Comparison of ENCODE assay signal across 8 cellular contexts in the genomic region with DNA sequence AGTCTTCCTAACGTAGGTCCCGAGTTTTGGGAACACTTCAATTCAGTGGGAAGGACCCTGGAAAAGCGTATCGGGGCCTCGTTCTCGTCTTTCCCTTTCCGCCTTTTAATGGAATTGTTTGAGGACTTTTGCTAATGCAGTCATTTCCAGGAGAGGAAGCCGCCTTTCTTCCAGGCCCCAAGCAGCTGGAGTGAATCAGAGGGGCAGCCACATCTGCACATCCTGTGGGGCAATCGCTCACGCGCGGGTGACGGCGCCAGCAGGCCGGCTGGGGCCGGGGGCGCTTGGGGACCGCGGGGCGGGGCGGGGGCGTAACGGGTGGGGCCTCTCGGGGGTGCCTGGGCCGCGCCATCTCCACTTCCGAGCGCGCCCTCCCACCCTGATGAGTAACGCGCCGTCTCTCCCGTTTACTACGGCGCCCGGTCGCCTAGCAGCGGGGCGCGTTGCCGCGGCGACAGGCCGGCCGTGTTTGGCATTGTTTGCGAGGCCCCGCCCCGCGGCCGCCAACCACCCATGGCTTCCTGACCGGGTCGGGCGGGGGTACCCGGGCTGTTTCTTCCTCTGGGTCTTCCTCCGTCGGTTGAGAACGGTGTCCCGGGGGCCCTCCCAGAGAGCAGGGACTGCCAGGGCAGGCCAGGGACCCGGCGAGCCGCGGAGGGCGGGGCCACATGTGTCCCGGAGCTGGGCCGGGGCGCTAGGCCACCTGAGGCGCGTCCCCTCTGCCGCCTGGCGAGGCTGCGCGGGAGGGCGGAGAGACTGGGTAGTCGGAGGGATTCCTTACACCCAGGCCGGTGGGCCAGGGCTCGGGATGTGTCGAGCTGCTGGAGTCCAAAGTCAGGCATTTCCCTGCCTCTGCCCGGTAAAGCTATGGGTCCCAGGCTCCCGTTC. TPM values are rescaled to one million over a fixed set of nuclear protein-coding genes. Genes with fewer than 3 reads are reported as not detected.
DNase-seq lines count a peak whose midpoint lies in the region; ATAC-seq, FAIRE-seq and TF ChIP-seq lines count a peak whose summit lies in the region.

No MANE protein-coding gene starts in this region.

- WGBS in pancreas, 2 donors: 3 to 4% methylated on average over 61 to 79 of the region's 79 CpGs
- WGBS in thyroid gland, 2 donors: 16 to 47% methylated on average over 8 to 17 of the region's 79 CpGs

- ATAC-seq in pancreas: peak; percentile 86 to 97 (median 92)

- H3K9ac ChIP-seq in SK-N-MC (ENCODE audit: insufficient read length): peak overlapping the region; percentile 72

- H3K36me3 Mint-ChIP-seq in activated naive CD8-positive, alpha-beta T cell: no peaks in the 10 kb centered on the region

- TF ChIP-seq CTCF in LNCaP clone FGC (IDR thresholded peaks at IDR 0.05; ENCODE audit: control insufficient read depth, extremely low read depth, insufficient read depth) (no peak), pancreas (IDR thresholded peaks at IDR 0.05) (no peak), thyroid gland (IDR thresholded peaks at IDR 0.05) (peak in 1 of 6 experiments; percentile 10)

- intact Hi-C loops in head of caudate nucleus (cut with DNase I): no loop called here
- intact Hi-C loops in pancreas (cut with DNase I): no loop called here
- intact Hi-C loops in thyroid gland (cut with DNase I): no loop called here

- H3K9me3 ChIP-seq in SK-N-MC (ENCODE audit: low read depth, low read length) (no peaks in the 10 kb centered on the region), pancreas (no peaks in the 10 kb centered on the region), thyroid gland (no peaks in the 10 kb centered on the region)

- H3K4me3 ChIP-seq in LNCaP clone FGC (ENCODE audit: low read depth, low read length) (peak overlapping the region; percentile 50), SK-N-MC (peak overlapping the region; percentile 76), pancreas (peak overlapping the region; percentile 34 to 70 (median 46)), thyroid gland (replicated peaks in 1 of 3) (peak overlapping the region in 2 of 3 donors; percentile 8 to 45)

- FAIRE-seq in G401.6 (lab: Jason Lieb, UNC) (peak; percentile 86), pancreas (lab: Jason Lieb, UNC) (no peak)

- peak overlapping the region; percentile 83 for H3K4me3 Mint-ChIP-seq in activated naive CD8-positive, alpha-beta T cell

- H3K9me3 Mint-ChIP-seq in activated naive CD8-positive, alpha-beta T cell (ENCODE audit: low read depth): no peaks in the 10 kb centered on the region

- H3K27ac Mint-ChIP-seq in activated naive CD8-positive, alpha-beta T cell: peak overlapping the region; percentile 85

- peak; percentile 28 to 84 for TF ChIP-seq POLR2A in thyroid gland (IDR thresholded peaks at IDR 0.05)

- H3K4me1 ChIP-seq in pancreas: peaks cover 0 to 8% (median 7%) of the 10 kb centered on the region in 3 donors
- H3K4me1 ChIP-seq in thyroid gland: peaks cover 45 to 65% of the 10 kb centered on the region in 2 donors

- H3K27me3 Mint-ChIP-seq in activated naive CD8-positive, alpha-beta T cell: no peaks in the 10 kb centered on the region

- no peaks in the 10 kb centered on the region for H3K36me3 ChIP-seq in SK-N-MC (ENCODE audit: insufficient read depth, low read length)
- H3K36me3 ChIP-seq in pancreas: no peaks in the 10 kb centered on the region
- no peaks in the 10 kb centered on the region for H3K36me3 ChIP-seq in thyroid gland

- H3K27ac ChIP-seq in SK-N-MC (peak overlapping the region; percentile 98), pancreas (peak overlapping the region; percentile 71 to 90 (median 87)), thyroid gland (peak overlapping the region; percentile 91 to 99 (median 93))

- no peaks in the 10 kb centered on the region for H3K27me3 ChIP-seq in pancreas
- H3K27me3 ChIP-seq in thyroid gland: no peaks in the 10 kb centered on the region

- H3K4me1 Mint-ChIP-seq in activated naive CD8-positive, alpha-beta T cell (ENCODE audit: low read depth): peaks cover 48% of the 10 kb centered on the region

- DNase-seq in H4 (ENCODE audit: low spot score) (peak; percentile 95), LNCaP clone FGC (ENCODE audit: low read depth) (no peak), SK-N-MC (ENCODE audit: low read depth, low spot score) (peak; percentile 58), head of caudate nucleus (peak; percentile 74 to 96 (median 88)), pancreas (peak; percentile 81 to 92 (median 88)), thyroid gland (peak; percentile 94)

RNA-seq across cellular contexts. Expression of a gene that starts 2.3 kb away (rescaled TPM):
- 0.15 TPM in 1 of 2 replicates, not detected in the other for total RNA-seq in H4 (2014; rRNA removed; shearing (Covaris generic))
- total RNA-seq in pancreas (1 to 10 TPM in 4 of 6 donors, under 1 TPM in 2; 0.75 to 5.4 (median 1.8) TPM), thyroid gland (1 to 10 TPM in 1 of 4 donors, not detected in 3; 1.2 TPM)
- polyA plus RNA-seq in pancreas: 10 to 100 TPM in 1 of 2 donors, 1 to 10 TPM in 1; 3.5 to 11.5 TPM

RNA-seq across cellular contexts. Expression of a gene that starts 56.9 kb away (rescaled TPM):
- 3.9 and 5.1 TPM in 2 replicates for total RNA-seq in H4 (2014; rRNA removed; shearing (Covaris generic))
- total RNA-seq in pancreas: 1 to 10 TPM; 3.5 to 4.6 (median 4.0) TPM
- 1 to 10 TPM; 1.1 to 2.3 TPM for polyA plus RNA-seq in pancreas
- total RNA-seq in thyroid gland: 10 to 100 TPM; 15.7 to 23.2 (median 19.3) TPM
